In genomic region chr9:68779558-68780376, GRCh38 we compare ENCODE assay signal across 9 cellular contexts.
DNase-seq lines count a peak whose midpoint lies in the region; ATAC-seq and TF ChIP-seq lines count a peak whose summit lies in the region.
"Had no signal": no experiment of that assay in that cellular context is flagged by ENCODE, and none has a peak within 500 bp of the region (broad histone marks: within the 10 kb centered on the region; RNA-seq: fewer than 3 reads in every experiment).

No MANE protein-coding gene starts in this region.

- no peak overlapping the region for H3K27ac Mint-ChIP-seq in chondrocyte (ENCODE audit: unreplicated experiment)
- H3K27ac Mint-ChIP-seq: activated naive CD4-positive, alpha-beta T cell treated with anti-CD3 and anti-CD28 coated beads, Interleukin-2, amount 50 U/mL, for 24 hours had no signal

- DNase-seq in AML-193 (lab: John Stamatoyannopoulos, UW) (peak; percentile 80 to 91), NCI-H345 (lab: John Stamatoyannopoulos, UW) (peak; percentile 95), chondrocyte (ENCODE audit: low spot score) (peak; percentile 97), kidney glomerular epithelial cell (lab: John Stamatoyannopoulos, UW) (peak; percentile 83)
- peak; percentile 88 to 90 for DNase-seq in stimulated activated CD4-positive, alpha-beta T cell treated with anti-CD3 and anti-CD28 coated beads, Interleukin-15, amount 100 ng/mL, for 48 hours (ENCODE audit: low read depth in 2 of 2)

- ATAC-seq in GM19025 (IDR thresholded peaks at IDR 0.05; ENCODE audit: low read depth, unreplicated experiment) = peak; percentile 81
- peak; percentile 85 for ATAC-seq in HG03280 (IDR thresholded peaks at IDR 0.05; ENCODE audit: unreplicated experiment)
- peak; percentile 90 to 93 for ATAC-seq in activated CD4-positive, CD25-positive, alpha-beta regulatory T cell treated with anti-CD3 and anti-CD28 coated beads, Interleukin-2, amount 50 U/mL, for 24 hours

- no peaks in the 10 kb centered on the region for H3K9me3 Mint-ChIP-seq in chondrocyte (ENCODE audit: low read depth)
- H3K9me3 Mint-ChIP-seq: activated naive CD4-positive, alpha-beta T cell treated with anti-CD3 and anti-CD28 coated beads, Interleukin-2, amount 50 U/mL, for 24 hours had no signal

- peak; percentile 71 for TF ChIP-seq CTCF in chondrocyte (IDR thresholded peaks at IDR 0.05)

- peaks cover 6% of the 10 kb centered on the region for H3K4me1 Mint-ChIP-seq in chondrocyte (ENCODE audit: low read depth)

- peaks cover 4% of the 10 kb centered on the region for H3K27me3 Mint-ChIP-seq in chondrocyte (ENCODE audit: low read depth)
- H3K27me3 Mint-ChIP-seq: activated naive CD4-positive, alpha-beta T cell treated with anti-CD3 and anti-CD28 coated beads, Interleukin-2, amount 50 U/mL, for 24 hours had no signal

- H3K36me3 Mint-ChIP-seq in chondrocyte (ENCODE audit: low read depth) = no peaks in the 10 kb centered on the region
- H3K36me3 Mint-ChIP-seq: activated naive CD4-positive, alpha-beta T cell treated with anti-CD3 and anti-CD28 coated beads, Interleukin-2, amount 50 U/mL, for 24 hours had no signal

- no peak overlapping the region for H3K4me3 Mint-ChIP-seq in chondrocyte (ENCODE audit: unreplicated experiment)
- H3K4me3 Mint-ChIP-seq: activated naive CD4-positive, alpha-beta T cell treated with anti-CD3 and anti-CD28 coated beads, Interleukin-2, amount 50 U/mL, for 24 hours had no signal

Comparison
In these comparisons a context has a peak if more than half of its experiments do, and no peak if none do; other contexts are left out.
1. Peak in every context shown above with its lines: DNase-seq and ATAC-seq.